Comparison of ENCODE assay signal across 16 cellular contexts in genomic region chr12:96240251-96240650, GRCh38. TPM values are rescaled to one million over a fixed set of nuclear protein-coding genes. Genes with fewer than 3 reads are reported as not detected.
DNase-seq lines count a peak whose midpoint lies in the region; ATAC-seq and TF ChIP-seq lines count a peak whose summit lies in the region.
"Had no signal": no experiment of that assay in that cellular context is flagged by ENCODE, and none has a peak within 500 bp of the region (broad histone marks: within the 10 kb centered on the region; RNA-seq: fewer than 3 reads in every experiment).

No MANE protein-coding gene starts in this region.

- H2AFZ ChIP-seq in IMR-90 (replicated peaks; ENCODE audit: low read length, poor library complexity) (no peak overlapping the region), neuron (ENCODE audit: low read depth, low read length) (peak overlapping the region; percentile 64)

- DNase-seq in BE2C (peak; percentile 32), IMR-90 (no peak), SW 1271 (lab: John Stamatoyannopoulos, UW) (no peak), H7 (no peak)
- DNase-seq: activated CD4-positive, alpha-beta T cell treated with anti-CD3 and anti-CD28 coated beads for 36 hours; effector CD8-positive, alpha-beta T cell; head of caudate nucleus; stimulated activated CD4-positive, alpha-beta T cell treated with anti-CD3 and anti-CD28 coated beads, Interleukin-2, amount 100 ng/mL, for 24 hours; T-helper 2 cell had no signal

- H3K27ac ChIP-seq in IMR-90 (ENCODE audit: insufficient read depth, low read length) (no peak overlapping the region), esophagus (ENCODE audit: low read depth in 2 of 2, low read length in 1 of 2) (peak overlapping the region; percentile 46 to 57)
- H3K27ac ChIP-seq: BLaER1, HL-60 had no signal

- CTCF ChIA-PET in IMR-90 (lab: Yijun Ruan, JAX): interaction anchor here (0.9 kb wide), 1 partner anchor 161 kb away, joined by 4 read pairs; no protein-coding TSS in a partner anchor

- H3K14ac ChIP-seq in IMR-90 (replicated peaks; ENCODE audit: low read depth, low read length): no peak overlapping the region

- TF ChIP-seq CTCF in BE2C (IDR thresholded peaks at IDR 0.05; ENCODE audit: low read depth, low read length): no peak
- TF ChIP-seq CTCF in IMR-90 (conservative IDR thresholded peaks at IDR 0.05; ENCODE audit: low read depth, low read length): no peak

- no TSS peak for BruUV-seq in IMR-90 (replicated peaks; lab: Mats Ljungman, UMichigan)

- no peak overlapping the region for H3K4ac ChIP-seq in IMR-90 (ENCODE audit: low read depth, low read length)

- H4K8ac ChIP-seq in IMR-90 (ENCODE audit: low read depth in 2 of 2, low read length in 2 of 2): no peak overlapping the region

- H2BK20ac ChIP-seq in IMR-90 (ENCODE audit: low read depth, low read length): no peak overlapping the region

- H3K4me1 ChIP-seq in BE2C (peaks cover 28% of the 10 kb centered on the region), IMR-90 (ENCODE audit: control insufficient read depth, insufficient read depth, low read length) (peaks cover 33% of the 10 kb centered on the region), esophagus (ENCODE audit: control insufficient read depth in 2 of 2, insufficient read depth in 2 of 2, low read length in 1 of 2) (peaks cover 9 to 25% of the 10 kb centered on the region in 2 donors), neuron (ENCODE audit: insufficient read depth, low read length) (peaks cover 16% of the 10 kb centered on the region)

- no peak for TF ChIP-seq RAD21 in IMR-90 (IDR thresholded peaks at IDR 0.05; ENCODE audit: low read length)

- no peak overlapping the region for H4K91ac ChIP-seq in IMR-90 (ENCODE audit: insufficient read depth, low read depth, low read length)

- H4K5ac ChIP-seq in IMR-90 (ENCODE audit: low read depth, low read length): no peak overlapping the region

- intact Hi-C loops in IMR-90 (cut with micrococcal nuclease): no loop called here

- peaks cover 42% of the 10 kb centered on the region for H3K9me1 ChIP-seq in IMR-90 (ENCODE audit: insufficient read depth, low read length)

- POLR2A ChIA-PET in IMR-90 (lab: Charles Lee; ENCODE audit: unreplicated experiment): no interaction called here

- H2BK120ac ChIP-seq in IMR-90 (ENCODE audit: low read depth, low read length): no peak overlapping the region

- no peak overlapping the region for H3K9ac ChIP-seq in IMR-90 (ENCODE audit: low read depth, low read length)
- H3K9ac ChIP-seq: BLaER1 had no signal

- H3K56ac ChIP-seq in IMR-90 (ENCODE audit: extremely low read depth, insufficient read depth, low read length): no peak overlapping the region

- no peak for ATAC-seq in IMR-90 (ENCODE audit: low read depth)
- no peak for ATAC-seq in HG02763 (IDR thresholded peaks at IDR 0.05; ENCODE audit: unreplicated experiment)
- ATAC-seq in HG03175 (IDR thresholded peaks at IDR 0.05; ENCODE audit: unreplicated experiment): no peak
- ATAC-seq: activated CD4-positive, alpha-beta T cell treated with anti-CD3 and anti-CD28 coated beads for 36 hours; left lung had no signal

- peak overlapping the region; percentile 24; the same call in 1 of the 2 replicates for H3K23ac ChIP-seq in IMR-90 (ENCODE audit: low read depth, low read length)

- no peak overlapping the region for H2BK15ac ChIP-seq in IMR-90 (ENCODE audit: low read depth, low read length)

- H2AK5ac ChIP-seq in IMR-90 (ENCODE audit: low read depth, low read length): no peak overlapping the region

- no peak overlapping the region for H3K4me2 ChIP-seq in IMR-90 (ENCODE audit: low read depth, low read length)
- H3K4me2 ChIP-seq: BLaER1 had no signal

- no peak overlapping the region for H2AK9ac ChIP-seq in IMR-90 (replicated peaks; ENCODE audit: low read depth, low read length, poor library complexity)

- H3K9me3 ChIP-seq in BE2C: no peaks in the 10 kb centered on the region
- no peaks in the 10 kb centered on the region for H3K9me3 ChIP-seq in IMR-90 (ENCODE audit: control insufficient read depth, insufficient read depth, low read length)
- H3K9me3 ChIP-seq in esophagus (ENCODE audit: control insufficient read depth in 2 of 2, insufficient read depth in 1 of 2, low read depth in 1 of 2, low read length in 1 of 2): peaks cover 0 to 2% of the 10 kb centered on the region in 2 donors
- H3K9me3 ChIP-seq in neuron (ENCODE audit: low read length): no peaks in the 10 kb centered on the region
- H3K9me3 ChIP-seq: BLaER1, left lung had no signal

- H3K27me3 ChIP-seq in BE2C: no peaks in the 10 kb centered on the region
- H3K27me3 ChIP-seq in IMR-90 (ENCODE audit: control insufficient read depth, insufficient read depth, low read length): no peaks in the 10 kb centered on the region
- no peaks in the 10 kb centered on the region for H3K27me3 ChIP-seq in esophagus (ENCODE audit: control insufficient read depth in 1 of 2, insufficient read depth in 2 of 2, low read length in 2 of 2)
- H3K27me3 ChIP-seq in neuron (ENCODE audit: insufficient read depth, low read length): no peaks in the 10 kb centered on the region
- no peaks in the 10 kb centered on the region for H3K27me3 ChIP-seq in H7 (ENCODE audit: control insufficient read depth, insufficient read depth, low read length)
- H3K27me3 ChIP-seq: BLaER1, left lung had no signal

- H3K18ac ChIP-seq in IMR-90 (ENCODE audit: low read depth, low read length): no peak overlapping the region

- H3K4me3 ChIP-seq in BE2C (ENCODE audit: low read depth, low read length) (peak overlapping the region; percentile 36), IMR-90 (ENCODE audit: insufficient read depth, low read depth, low read length) (no peak overlapping the region), esophagus (ENCODE audit: low read depth in 1 of 2, low read length in 2 of 2) (no peak overlapping the region), neuron (ENCODE audit: low read length) (no peak overlapping the region), H7 (ENCODE audit: insufficient read depth, low read depth, low read length) (no peak overlapping the region)
- H3K4me3 ChIP-seq: BLaER1, left lung had no signal

- H3K79me1 ChIP-seq in IMR-90 (ENCODE audit: low read depth in 1 of 2, low read length in 2 of 2): peaks cover 40 to 86% of the 10 kb centered on the region in 2 experiments

- H3K36me3 ChIP-seq in BE2C (no peaks in the 10 kb centered on the region; the same call in 1 of the 2 replicates), IMR-90 (ENCODE audit: control insufficient read depth, insufficient read depth, low read length) (peaks cover 6% of the 10 kb centered on the region), esophagus (ENCODE audit: control insufficient read depth in 2 of 2, insufficient read depth in 2 of 2, low read length in 1 of 2) (peaks cover 3 to 7% of the 10 kb centered on the region in 2 donors), neuron (ENCODE audit: insufficient read depth, low read length) (no peaks in the 10 kb centered on the region), H7 (replicated peaks; ENCODE audit: control insufficient read depth, insufficient read depth, low read length) (no peaks in the 10 kb centered on the region)

- in situ Hi-C loops in IMR-90 (cut with MboI; ENCODE audit: low sequenced_read_pairs): no loop called here

- H2BK5ac ChIP-seq in IMR-90 (ENCODE audit: low read depth, low read length, poor library complexity, severe bottlenecking): no peak overlapping the region

- WGBS in IMR-90 (ENCODE audit: extremely low coverage in 2 of 2, insufficient read length in 1 of 2), 2 experiments: 80% methylated on average over 1 of the region's 3 CpGs; no CpG with 5 or more reads in 1 of the 2 experiments
- WGBS in esophagus, 2 donors: 74 to 78% methylated on average over 3 of the region's 3 CpGs

- H4K20me1 ChIP-seq in IMR-90 (ENCODE audit: insufficient read depth, low read length): peaks cover 69% of the 10 kb centered on the region

- no peak for TF ChIP-seq POLR2A in IMR-90 (IDR thresholded peaks at IDR 0.05; ENCODE audit: low read depth, low read length)

- dilution Hi-C loops in IMR-90 (cut with HindIII; ENCODE audit: low sequenced_read_pairs, unreplicated experiment): no loop called here

TF ChIP-seq in IMR-90, 13 proteins besides CTCF, POLR2A, EP300 and RAD21 (continues in another document):
- no peak for TF ChIP-seq FOS (IDR thresholded peaks at IDR 0.05; ENCODE audit: low read depth, low read length)
- no peak for TF ChIP-seq NFE2L2 (IDR thresholded peaks at IDR 0.05; ENCODE audit: low read depth, low read length)
- no peak for TF ChIP-seq BHLHE40 (IDR thresholded peaks at IDR 0.05; ENCODE audit: low read depth, low read length)
- no peak for TF ChIP-seq MXI1 (IDR thresholded peaks at IDR 0.05; ENCODE audit: borderline replicate concordance, low read depth, low read length)
- TF ChIP-seq MAFK (IDR thresholded peaks at IDR 0.05; ENCODE audit: low read depth, low read length): no peak
- no peak for TF ChIP-seq SMC3 (IDR thresholded peaks at IDR 0.05; ENCODE audit: low read depth, low read length)
- TF ChIP-seq RCOR1 (IDR thresholded peaks at IDR 0.05; ENCODE audit: insufficient replicate concordance, low read length): no peak
- no peak for TF ChIP-seq RFX5 (IDR thresholded peaks at IDR 0.05; ENCODE audit: low read depth, low read length)
- TF ChIP-seq ELK1 (IDR thresholded peaks at IDR 0.05; ENCODE audit: borderline replicate concordance, low read depth, low read length): no peak
- no peak for TF ChIP-seq MAZ (IDR thresholded peaks at IDR 0.05; ENCODE audit: borderline replicate concordance, low read depth, low read length)
- TF ChIP-seq CHD1 (IDR thresholded peaks at IDR 0.05; ENCODE audit: low read depth, low read length): no peak

RNA-seq across cellular contexts. Expression of gene ELK3, which starts 46.1 kb away (rescaled TPM):
- 26.6 TPM for polyA plus RNA-seq in BE2C (2012; ENCODE audit: insufficient read depth, insufficient read length, low read depth)
- 14.5 and 20.0 TPM in 2 replicates for total RNA-seq in IMR-90 (2012; rRNA removed)
- 27.5 and 35.7 TPM in 2 replicates for polyA plus RNA-seq in IMR-90 (2012; rRNA removed)
- 10.7 and 23.4 TPM in 2 replicates for polyA plus RNA-seq in IMR-90 (2012; cell fraction: cytosol; rRNA removed)
- polyA plus RNA-seq in IMR-90 (2012; cell fraction: nucleus; rRNA removed; ENCODE audit: low replicate concordance): 9.2 and 14.8 TPM in 2 replicates
- polyA plus RNA-seq in esophagus: 10 to 100 TPM; 15.8 to 17.0 TPM
- total RNA-seq in H7 (2014; rRNA removed; shearing (Covaris generic)): 23.8 and 27.6 TPM in 2 replicates
